In the genomic region with DNA sequence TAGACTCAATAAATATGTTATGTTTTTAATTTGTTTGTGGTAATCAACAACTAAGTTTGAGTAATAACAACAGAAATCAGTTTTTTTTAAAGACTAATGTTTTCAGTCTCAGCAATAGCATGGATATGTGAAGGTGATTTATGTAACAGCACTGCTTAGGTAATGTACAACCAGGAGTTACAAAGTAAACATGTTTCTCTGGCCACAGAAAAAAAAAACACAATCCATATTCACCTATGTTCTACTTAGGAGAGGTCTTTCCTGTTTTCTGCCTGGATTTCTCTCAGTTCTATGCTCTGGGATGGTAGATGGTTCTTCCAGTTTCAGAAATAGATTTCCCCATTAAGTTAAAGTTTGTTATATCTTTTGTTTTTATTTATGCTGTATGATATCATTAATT, we compare ENCODE assay signal across 21 cellular contexts.
DNase-seq lines count a peak whose midpoint lies in the region; ATAC-seq and TF ChIP-seq lines count a peak whose summit lies in the region.
"Had no signal": no experiment of that assay in that cellular context is flagged by ENCODE, and none has a peak within 500 bp of the region (broad histone marks: within the 10 kb centered on the region; RNA-seq: fewer than 3 reads in every experiment).

No MANE protein-coding gene starts in this region.

- peak overlapping the region; percentile 52 for H3K27ac ChIP-seq in hepatocyte
- H3K27ac ChIP-seq in right lobe of liver: peak overlapping the region in 2 of 3 donors; percentile 24 to 27
- H3K27ac ChIP-seq: C4-2B, SK-N-MC had no signal

- TF ChIP-seq POLR2A in right lobe of liver (IDR thresholded peaks at IDR 0.05): no peak

- TF ChIP-seq CTCF in hepatocyte (IDR thresholded peaks at IDR 0.05; ENCODE audit: poor library complexity) (no peak), right lobe of liver (IDR thresholded peaks at IDR 0.05) (no peak)

- peak; percentile 99 to 100 (median 100) for ATAC-seq in right lobe of liver
- ATAC-seq: CD8-positive, alpha-beta T cell had no signal

- intact Hi-C loops in right lobe of liver (cut with DNase I): no loop called here

- H2AFZ ChIP-seq in hepatocyte: no peak overlapping the region

- H3K9me3 ChIP-seq in hepatocyte (ENCODE audit: low read depth): no peaks in the 10 kb centered on the region
- no peaks in the 10 kb centered on the region for H3K9me3 ChIP-seq in right lobe of liver
- H3K9me3 ChIP-seq: Caco-2 had no signal

- H3K4me1 ChIP-seq in hepatocyte (ENCODE audit: insufficient read depth) (no peaks in the 10 kb centered on the region), right lobe of liver (peaks cover 0 to 3% (median 0%) of the 10 kb centered on the region in 4 donors)
- H3K4me1 ChIP-seq: Caco-2 had no signal

- no peaks in the 10 kb centered on the region for H3K9me2 ChIP-seq in hepatocyte (replicated peaks; ENCODE audit: insufficient read depth)

- H3K27me3 ChIP-seq in hepatocyte (no peaks in the 10 kb centered on the region), right lobe of liver (no peaks in the 10 kb centered on the region)

- peak overlapping the region; percentile 34 for H3K4me2 ChIP-seq in hepatocyte

- H3K79me2 ChIP-seq in hepatocyte: no peaks in the 10 kb centered on the region

- H3K36me3 ChIP-seq in hepatocyte (replicated peaks; ENCODE audit: insufficient read depth, low read depth) (no peaks in the 10 kb centered on the region), right lobe of liver (no peaks in the 10 kb centered on the region)

- H4K20me1 ChIP-seq in hepatocyte (ENCODE audit: insufficient read depth, poor library complexity, severe bottlenecking): no peaks in the 10 kb centered on the region

- DNase-seq in HuH-7 (ENCODE audit: low spot score): peak; percentile 6
- peak; percentile 27 for DNase-seq in hepatocyte (ENCODE audit: low spot score)
- DNase-seq in right lobe of liver: no peak
- DNase-seq in activated effector memory CD4-positive, alpha-beta T cell treated with Interleukin-2 at 50 U/mL for 16 hours: no peak
- DNase-seq in inferior parietal cortex (ENCODE audit: extremely low spot score): no peak
- no peak for DNase-seq in AG20443 (ENCODE audit: low spot score)
- no peak for DNase-seq in glomerular visceral epithelial cell (ENCODE audit: extremely low spot score)
- DNase-seq: Caco-2; CD8-positive, alpha-beta T cell; DMS 273 treated with DMSO at 0.1 percent for 48 hours; DND-41; KG1; NCI-H1092; NCI-H1417 treated with DMSO at 0.1 percent for 48 hours; NCI-H1694 treated with DMSO at 0.1 percent for 48 hours; NCI-H2081; NCI-H524; NCI-H748 treated with DMSO at 0.1 percent for 48 hours; SIG-M5 had no signal

- no peak overlapping the region for H3K4me3 ChIP-seq in hepatocyte
- H3K4me3 ChIP-seq in right lobe of liver: no peak overlapping the region
- H3K4me3 ChIP-seq: SK-N-MC had no signal

Comparison
In these comparisons a context has a peak if more than half of its experiments do, and no peak if none do; other contexts are left out.
1. DNase-seq: peak in HuH-7 (single experiment) and hepatocyte (single experiment); none in right lobe of liver (0 of 3), activated effector memory CD4-positive, alpha-beta T cell treated with Interleukin-2 at 50 U/mL for 16 hours (single experiment), inferior parietal cortex (single experiment), AG20443 (single experiment) and glomerular visceral epithelial cell (single experiment).